Comparison of ENCODE assay signal across 14 cellular contexts in the genomic region with DNA sequence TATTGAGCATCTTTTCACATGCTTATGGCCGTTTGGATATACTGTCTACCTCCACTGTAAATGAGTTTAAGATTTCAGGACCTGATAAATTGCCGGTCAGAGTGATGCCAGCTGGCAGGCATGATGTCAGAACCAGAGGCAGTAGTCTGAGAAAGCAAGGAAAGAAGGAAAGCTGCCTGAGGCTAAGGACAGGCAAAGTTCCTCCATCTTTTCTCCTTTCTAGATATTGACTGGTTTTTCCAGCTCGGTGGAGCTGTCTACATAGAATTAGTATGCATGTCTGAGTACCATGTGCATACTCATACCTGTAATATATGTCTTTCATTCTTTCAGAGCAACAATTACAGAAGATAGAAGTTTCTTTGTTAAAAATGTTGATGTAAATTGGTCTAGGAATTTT. TPM values are rescaled to one million over a fixed set of nuclear protein-coding genes. Genes with fewer than 3 reads are reported as not detected.
DNase-seq lines count a peak whose midpoint lies in the region; ATAC-seq and TF ChIP-seq lines count a peak whose summit lies in the region.
"Had no signal": no experiment of that assay in that cellular context is flagged by ENCODE, and none has a peak within 500 bp of the region (broad histone marks: within the 10 kb centered on the region; RNA-seq: fewer than 3 reads in every experiment).

No MANE protein-coding gene starts in this region.

- no peak for DNase-seq in activated naive CD4-positive, alpha-beta T cell treated with anti-CD3 and anti-CD28 coated beads, Interleukin-2, amount 10 ng/mL, durations not matched to agents 7 days and 5 days
- no peak for DNase-seq in activated naive CD4-positive, alpha-beta T cell treated with anti-CD3 and anti-CD28 coated beads, Interleukin-2, amount 50 U/mL, for 72 hours (ENCODE audit: low spot score in 2 of 2)
- no peak for DNase-seq in nephron progenitor cell
- no peak for DNase-seq in omental fat pad (ENCODE audit: low spot score)
- DNase-seq in activated CD8-positive, alpha-beta memory T cell treated with anti-CD3 and anti-CD28 coated beads, Interleukin-2, amount 50 U/mL, for 48 hours = no peak
- DNase-seq: AML-193; Caco-2; Calu3; CD4-positive, alpha-beta T cell; CD8-positive, alpha-beta T cell; DMS79 treated with DMSO at 0.1 percent for 48 hours; GF-D8 had no signal

- TF ChIP-seq CTCF in nephron progenitor cell (IDR thresholded peaks at IDR 0.05) = no peak
- TF ChIP-seq CTCF in omental fat pad (IDR thresholded peaks at IDR 0.05) = no peak

- H3K4me3 Mint-ChIP-seq in activated naive CD4-positive, alpha-beta T cell treated with anti-CD3 and anti-CD28 coated beads, Interleukin-2, amount 10 ng/mL, durations not matched to agents 7 days and 5 days = no peak overlapping the region
- no peak overlapping the region for H3K4me3 Mint-ChIP-seq in nephron progenitor cell
- H3K4me3 Mint-ChIP-seq: B cell; CD4-positive, alpha-beta T cell; CD8-positive, alpha-beta T cell had no signal

- CTCF ChIA-PET in activated naive CD4-positive, alpha-beta T cell treated with anti-CD3 and anti-CD28 coated beads, Interleukin-2, amount 10 ng/mL, durations not matched to agents 7 days and 5 days (lab: Charles Lee) = interaction anchor here (0.6 kb wide), 1 partner anchor 20 kb away, joined by 3 read pairs; no protein-coding TSS in a partner anchor

- H3K27ac Mint-ChIP-seq in activated naive CD4-positive, alpha-beta T cell treated with anti-CD3 and anti-CD28 coated beads, Interleukin-2, amount 10 ng/mL, durations not matched to agents 7 days and 5 days = peak overlapping the region; percentile 15
- H3K27ac Mint-ChIP-seq in activated naive CD4-positive, alpha-beta T cell treated with anti-CD3 and anti-CD28 coated beads, Interleukin-2, amount 50 U/mL, for 72 hours = no peak overlapping the region
- peak overlapping the region; percentile 39 for H3K27ac Mint-ChIP-seq in nephron progenitor cell
- H3K27ac Mint-ChIP-seq: B cell; CD4-positive, alpha-beta T cell; CD8-positive, alpha-beta T cell had no signal

- H3K36me3 Mint-ChIP-seq in activated naive CD4-positive, alpha-beta T cell treated with anti-CD3 and anti-CD28 coated beads, Interleukin-2, amount 10 ng/mL, durations not matched to agents 7 days and 5 days = peaks cover 28% of the 10 kb centered on the region
- H3K36me3 Mint-ChIP-seq in activated naive CD4-positive, alpha-beta T cell treated with anti-CD3 and anti-CD28 coated beads, Interleukin-2, amount 50 U/mL, for 72 hours = peaks cover 9 to 36% of the 10 kb centered on the region in 2 donors
- H3K36me3 Mint-ChIP-seq in nephron progenitor cell (ENCODE audit: low read depth) = peaks cover 28% of the 10 kb centered on the region

- H3K27me3 Mint-ChIP-seq in activated naive CD4-positive, alpha-beta T cell treated with anti-CD3 and anti-CD28 coated beads, Interleukin-2, amount 10 ng/mL, durations not matched to agents 7 days and 5 days = no peaks in the 10 kb centered on the region
- peaks cover 9% of the 10 kb centered on the region for H3K27me3 Mint-ChIP-seq in nephron progenitor cell (ENCODE audit: low read depth, poor library complexity)
- H3K27me3 Mint-ChIP-seq: B cell; CD4-positive, alpha-beta T cell had no signal

- ATAC-seq in activated naive CD4-positive, alpha-beta T cell treated with anti-CD3 and anti-CD28 coated beads, Interleukin-2, amount 50 U/mL, for 72 hours = no peak
- ATAC-seq in omental fat pad (ENCODE audit: low FRiP score) = no peak
- ATAC-seq: A549; CD8-positive, alpha-beta T cell had no signal

- H3K9me3 Mint-ChIP-seq in activated naive CD4-positive, alpha-beta T cell treated with anti-CD3 and anti-CD28 coated beads, Interleukin-2, amount 10 ng/mL, durations not matched to agents 7 days and 5 days = peaks cover 4% of the 10 kb centered on the region
- peaks cover 4 to 7% of the 10 kb centered on the region in 2 donors for H3K9me3 Mint-ChIP-seq in activated naive CD4-positive, alpha-beta T cell treated with anti-CD3 and anti-CD28 coated beads, Interleukin-2, amount 50 U/mL, for 72 hours
- peaks cover 4% of the 10 kb centered on the region for H3K9me3 Mint-ChIP-seq in nephron progenitor cell
- H3K9me3 Mint-ChIP-seq: CD4-positive, alpha-beta T cell; CD8-positive, alpha-beta T cell had no signal

- peaks cover 14% of the 10 kb centered on the region for H3K4me1 Mint-ChIP-seq in activated naive CD4-positive, alpha-beta T cell treated with anti-CD3 and anti-CD28 coated beads, Interleukin-2, amount 10 ng/mL, durations not matched to agents 7 days and 5 days
- H3K4me1 Mint-ChIP-seq in nephron progenitor cell = peaks cover 14% of the 10 kb centered on the region

RNA-seq across cellular contexts. Expression of gene CDCA7L, which starts 52.3 kb away (rescaled TPM):
- 10 to 100 TPM; 81.0 to 92.3 TPM for total RNA-seq in activated naive CD4-positive, alpha-beta T cell treated with anti-CD3 and anti-CD28 coated beads, Interleukin-2, amount 50 U/mL, for 72 hours
- 10 to 100 TPM in 2 of 4 donors, 1 to 10 TPM in 2; 8.2 to 20.0 (median 10.6) TPM for total RNA-seq in omental fat pad

Comparison
In these comparisons a context has a peak if more than half of its experiments do, and no peak if none do; other contexts are left out.
1. H3K27ac Mint-ChIP-seq: peak in activated naive CD4-positive, alpha-beta T cell treated with anti-CD3 and anti-CD28 coated beads, Interleukin-2, amount 10 ng/mL, durations not matched to agents 7 days and 5 days (single experiment) and nephron progenitor cell (single experiment); none in activated naive CD4-positive, alpha-beta T cell treated with anti-CD3 and anti-CD28 coated beads, Interleukin-2, amount 50 U/mL, for 72 hours (0 of 2).